Comparison of ENCODE assay signal across 8 cellular contexts in genomic region chr7:42931834-42932651, GRCh38. TPM values are rescaled to one million over a fixed set of nuclear protein-coding genes. Genes with fewer than 3 reads are reported as not detected.
A peak's percentile ranks its signal among the peaks of the same experiment; 100 is the strongest.
DNase-seq lines count a peak whose midpoint lies in the region; FAIRE-seq and TF ChIP-seq lines count a peak whose summit lies in the region.

Gene MRPL32, plus strand, starts transcription at chr7:42932376. Its CDS starts 11 bp downstream, at chr7:42932387.
Gene PSMA2, minus strand, starts transcription at chr7:42932174. Its CDS starts 16 bp downstream, at chr7:42932158.

- H2BK5ac ChIP-seq in neuronal stem cell (ENCODE audit: low read length) = no peak within 1 kb of the TSS

- no CpG with 5 or more reads among the region's 56 CpGs for WGBS in neuronal stem cell (ENCODE audit: extremely low coverage in 2 of 2, insufficient read length in 2 of 2, insufficient replicate concordance in 1 of 2), 2 donors

- DNase-seq in GM03348 (ENCODE audit: low spot score) (peak; percentile 98), HFF-Myc (ENCODE audit: extremely low read depth, low read depth) (peak; percentile 96), NAMALWA (ENCODE audit: low spot score) (peak; percentile 99), SK-N-DZ (ENCODE audit: low spot score) (peak; percentile 98), frontal cortex (ENCODE audit: low spot score in 2 of 2) (peak; percentile 80 to 91), neuronal stem cell (ENCODE audit: low spot score) (peak; percentile 94)
- peak; percentile 95 for DNase-seq in activated naive CD4-positive, alpha-beta T cell treated with anti-CD3 and anti-CD28 coated beads for 36 hours

- H3K27ac Mint-ChIP-seq in activated naive CD4-positive, alpha-beta T cell treated with anti-CD3 and anti-CD28 coated beads for 36 hours = peak within 1 kb of the TSS; percentile 100

- H2BK120ac ChIP-seq in neuronal stem cell (ENCODE audit: low read depth, low read length) = no peak within 1 kb of the TSS

- no peak within 1 kb of the TSS for H4K91ac ChIP-seq in neuronal stem cell (ENCODE audit: low read depth, low read length, poor library complexity)

- no peak within 1 kb of the TSS for H3K27ac ChIP-seq in neuronal stem cell (replicated peaks; ENCODE audit: low read length)

- H3K27me3 ChIP-seq in neuronal stem cell (ENCODE audit: control insufficient read depth in 3 of 3, insufficient read depth in 3 of 3, low read depth in 1 of 3, low read length in 3 of 3) = no peaks in the 10 kb centered on the region

- TF ChIP-seq CTCF in HFF-Myc (IDR thresholded peaks at IDR 0.05; ENCODE audit: low read depth, low read length, missing control alignments) (no peak), subcutaneous adipose tissue (IDR thresholded peaks at IDR 0.05; ENCODE audit: low read depth) (no peak)

- H3K4me3 ChIP-seq in HFF-Myc (replicated peaks; ENCODE audit: low read depth, low read length) (peak within 1 kb of the TSS; percentile 84), neuronal stem cell (ENCODE audit: low read length in 2 of 2) (peak within 1 kb of the TSS; percentile 84 to 92)

- no peak within 1 kb of the TSS for H3K14ac ChIP-seq in neuronal stem cell (ENCODE audit: low read length)

- H3K9me3 ChIP-seq in neuronal stem cell (replicated peaks in 1 of 2; ENCODE audit: control insufficient read depth in 2 of 2, insufficient read depth in 1 of 2, low read depth in 1 of 2, low read length in 2 of 2) = no peaks in the 10 kb centered on the region

- intact Hi-C loops in activated naive CD4-positive, alpha-beta T cell treated with anti-CD3 and anti-CD28 coated beads for 36 hours (cut with micrococcal nuclease) = loop anchor here (1.0 to 10.0 kb wide), 10 partner anchors 8 to 1050 kb away; partner anchors contain the start of genes C7orf25, COA1, MRPS24 and STK17A

- H3K36me3 Mint-ChIP-seq in activated naive CD4-positive, alpha-beta T cell treated with anti-CD3 and anti-CD28 coated beads for 36 hours (ENCODE audit: low read depth) = peaks cover 48% of the 10 kb centered on the region

- peaks cover 3 to 4% of the 10 kb centered on the region in 2 donors for H3K4me1 ChIP-seq in neuronal stem cell (ENCODE audit: control insufficient read depth in 2 of 2, insufficient read depth in 1 of 2, low read depth in 1 of 2, low read length in 2 of 2)

- peak within 1 kb of the TSS; percentile 69 for H2BK15ac ChIP-seq in neuronal stem cell (ENCODE audit: low read length)

- H3K27me3 Mint-ChIP-seq in activated naive CD4-positive, alpha-beta T cell treated with anti-CD3 and anti-CD28 coated beads for 36 hours (ENCODE audit: low read depth) = no peaks in the 10 kb centered on the region

- peak within 1 kb of the TSS; percentile 89 for H3K9ac ChIP-seq in neuronal stem cell (ENCODE audit: low read depth, low read length, poor library complexity)

- H2AFZ ChIP-seq in neuronal stem cell (ENCODE audit: low read length) = peak within 1 kb of the TSS; percentile 88

- H3K23ac ChIP-seq in neuronal stem cell (ENCODE audit: low read depth, low read length, poor library complexity) = peak within 1 kb of the TSS; percentile 94

- peaks cover 7 to 53% of the 10 kb centered on the region in 2 donors for H3K36me3 ChIP-seq in neuronal stem cell (replicated peaks in 1 of 2; ENCODE audit: control insufficient read depth in 2 of 2, insufficient read depth in 2 of 2, low read length in 2 of 2)

- H3K18ac ChIP-seq in neuronal stem cell (ENCODE audit: low read length) = peak within 1 kb of the TSS; percentile 93

- peak within 1 kb of the TSS; percentile 23 for H4K8ac ChIP-seq in neuronal stem cell (ENCODE audit: low read depth, low read length)

- peaks cover 60% of the 10 kb centered on the region for H3K4me1 Mint-ChIP-seq in activated naive CD4-positive, alpha-beta T cell treated with anti-CD3 and anti-CD28 coated beads for 36 hours (ENCODE audit: low read depth)

- peak within 1 kb of the TSS; percentile 100 for H3K4me3 Mint-ChIP-seq in activated naive CD4-positive, alpha-beta T cell treated with anti-CD3 and anti-CD28 coated beads for 36 hours

- peak within 1 kb of the TSS; percentile 76 for H2BK12ac ChIP-seq in neuronal stem cell (ENCODE audit: low read length)

- H3K4me2 ChIP-seq in neuronal stem cell (ENCODE audit: insufficient read depth, low read length, poor library complexity, severe bottlenecking) = peak within 1 kb of the TSS; percentile 56

- H2AK5ac ChIP-seq in neuronal stem cell (ENCODE audit: low read depth, low read length) = no peak within 1 kb of the TSS

- H3K9me3 Mint-ChIP-seq in activated naive CD4-positive, alpha-beta T cell treated with anti-CD3 and anti-CD28 coated beads for 36 hours = no peaks in the 10 kb centered on the region

- H3K4ac ChIP-seq in neuronal stem cell (ENCODE audit: low read length) = no peak within 1 kb of the TSS

- H3K79me1 ChIP-seq in neuronal stem cell (ENCODE audit: low read depth, low read length) = peaks cover 2% of the 10 kb centered on the region

- peak; percentile 88 for FAIRE-seq in frontal cortex (lab: Jason Lieb, UNC)

- CTCF ChIA-PET in activated naive CD4-positive, alpha-beta T cell treated with anti-CD3 and anti-CD28 coated beads for 36 hours (lab: Charles Lee) = interaction anchor here (1.2 to 1.7 kb wide), 4 partner anchors 9 to 330 kb away, joined by 3 to 6 read pairs (median 6); partner anchors contain the start of gene C7orf25

RNA-seq across cellular contexts. Expression of gene MRPL32, which starts in this region (rescaled TPM):
- 100 and 142 TPM in 2 replicates for polyA plus RNA-seq in SK-N-DZ (2014; cell fraction: cytosol; rRNA removed)
- polyA plus RNA-seq in SK-N-DZ (2014; cell fraction: nucleus; rRNA removed) = 260 and 279 TPM in 2 replicates
- 10 to 100 TPM; 67.4 to 71.8 TPM for total RNA-seq in activated naive CD4-positive, alpha-beta T cell treated with anti-CD3 and anti-CD28 coated beads for 36 hours
- total RNA-seq in frontal cortex (48.5 TPM), subcutaneous adipose tissue (100 to 1,000 TPM in 1 of 4 donors, 10 to 100 TPM in 3; 48.7 to 111 (median 54.0) TPM)
- 96.2 TPM for polyA plus RNA-seq in neuronal stem cell (2013, experiment 1 of 2)
- 101 TPM for polyA plus RNA-seq in neuronal stem cell (2013, experiment 2 of 2)

RNA-seq across cellular contexts. Expression of gene PSMA2, which starts in this region (rescaled TPM):
- polyA plus RNA-seq in SK-N-DZ (2014; cell fraction: cytosol; rRNA removed) = 303 and 304 TPM in 2 replicates
- polyA plus RNA-seq in SK-N-DZ (2014; cell fraction: nucleus; rRNA removed) = 129 and 240 TPM in 2 replicates
- total RNA-seq in activated naive CD4-positive, alpha-beta T cell treated with anti-CD3 and anti-CD28 coated beads for 36 hours = 100 to 1,000 TPM; 199 to 221 TPM
- 57.9 TPM for total RNA-seq in frontal cortex
- 224 TPM for polyA plus RNA-seq in neuronal stem cell (2013, experiment 1 of 2)
- polyA plus RNA-seq in neuronal stem cell (2013, experiment 2 of 2) = 232 TPM
- 100 to 1,000 TPM in 1 of 4 donors, 10 to 100 TPM in 3; 52.0 to 136 (median 63.6) TPM for total RNA-seq in subcutaneous adipose tissue
